ENCODE assay signal across 8 cellular contexts in genomic region chr10:91219371-91220193, GRCh38. TPM values are rescaled to one million over a fixed set of nuclear protein-coding genes. Genes with fewer than 3 reads are reported as not detected.
A peak's percentile ranks its signal among the peaks of the same experiment; 100 is the strongest.
DNase-seq lines count a peak whose midpoint lies in the region; ATAC-seq and TF ChIP-seq lines count a peak whose summit lies in the region.

No MANE protein-coding gene starts in this region.

- no peaks in the 10 kb centered on the region for H3K27me3 Mint-ChIP-seq in naive thymus-derived CD4-positive, alpha-beta T cell

- no peak for TF ChIP-seq CTCF in choroid plexus epithelial cell (conservative IDR thresholded peaks at IDR 0.05; ENCODE audit: low read depth, low read length)

- no peak overlapping the region for H2AFZ ChIP-seq in ACC112 (ENCODE audit: low read length, unreplicated experiment)

- peak overlapping the region; percentile 80 to 91 (median 86) for H3K4me3 Mint-ChIP-seq in naive thymus-derived CD4-positive, alpha-beta T cell

- H3K4me1 ChIP-seq in ACC112 (ENCODE audit: control insufficient read depth, insufficient read depth, low read length, unreplicated experiment): peaks cover 29% of the 10 kb centered on the region
- H3K4me1 ChIP-seq in HUES64 (ENCODE audit: insufficient read depth, low read length): no peaks in the 10 kb centered on the region
- H3K4me1 ChIP-seq in naive thymus-derived CD4-positive, alpha-beta T cell (ENCODE audit: control insufficient read depth in 2 of 2, insufficient read depth in 2 of 2, low read length in 2 of 2): peaks cover 23 to 34% of the 10 kb centered on the region in 2 donors

- H3K9me3 Mint-ChIP-seq in naive thymus-derived CD4-positive, alpha-beta T cell: no peaks in the 10 kb centered on the region

- WGBS in HUES64: 41% methylated on average over 8 of the region's 8 CpGs

- H3K9ac ChIP-seq in HUES64 (ENCODE audit: low read depth, low read length): no peak overlapping the region

- H3K27ac Mint-ChIP-seq in naive thymus-derived CD4-positive, alpha-beta T cell: peak overlapping the region; percentile 46 to 95 (median 88)

- POLR2A ChIA-PET in naive thymus-derived CD4-positive, alpha-beta T cell (lab: Charles Lee): interaction anchor here (0.6 to 2.3 kb wide), 3 partner anchors 18 to 78 kb away, joined by 3 to 22 read pairs (median 5); no protein-coding TSS in a partner anchor

- no peak overlapping the region for H3K27ac ChIP-seq in ACC112 (ENCODE audit: low read depth, low read length)
- H3K27ac ChIP-seq in HUES64 (ENCODE audit: low read depth, low read length): no peak overlapping the region
- peak overlapping the region; percentile 54 for H3K27ac ChIP-seq in naive thymus-derived CD4-positive, alpha-beta T cell (ENCODE audit: low read depth, low read length)

- ATAC-seq in naive thymus-derived CD4-positive, alpha-beta T cell: no peak
- no peak for ATAC-seq in GM19328 (IDR thresholded peaks at IDR 0.05; ENCODE audit: unreplicated experiment)

- H3K27me3 ChIP-seq in ACC112 (ENCODE audit: insufficient read depth, low read length) (no peaks in the 10 kb centered on the region), HUES64 (ENCODE audit: insufficient read depth, low read length) (peaks cover 63% of the 10 kb centered on the region)
- H3K27me3 ChIP-seq in naive thymus-derived CD4-positive, alpha-beta T cell (ENCODE audit: control insufficient read depth in 2 of 2, insufficient read depth in 2 of 2, low read length in 2 of 2): no peaks in the 10 kb centered on the region

- H3K4me1 Mint-ChIP-seq in naive thymus-derived CD4-positive, alpha-beta T cell: peaks cover 31 to 70% (median 53%) of the 10 kb centered on the region in 7 donors

- DNase-seq in choroid plexus epithelial cell (ENCODE audit: low read depth) (no peak), GDM1 (lab: John Stamatoyannopoulos, UW) (no peak), DMS 273 (lab: John Stamatoyannopoulos, UW; ENCODE audit: unreplicated experiment) (no peak), EL (no peak)
- no peak for DNase-seq in naive thymus-derived CD4-positive, alpha-beta T cell

- intact Hi-C loops in naive thymus-derived CD4-positive, alpha-beta T cell (cut with micrococcal nuclease): loop anchor here (1.0 to 10.0 kb wide), 15 partner anchors 18 to 1805 kb away; partner anchors contain the start of genes KIF11 (in 2 of the 2), RPP30 (in 2 of the 2), TNKS2 (in 2 of the 2) and BTAF1 (in 1 of the 2)

- CTCF ChIA-PET in naive thymus-derived CD4-positive, alpha-beta T cell (lab: Charles Lee): interaction anchor here (0.6 to 1.2 kb wide), 3 partner anchors 54 to 888 kb away, joined by 3 to 7 read pairs (median 3); no protein-coding TSS in a partner anchor

- H3K79me2 ChIP-seq in ACC112 (ENCODE audit: control insufficient read depth, insufficient read depth, low read length, unreplicated experiment): peaks cover 36% of the 10 kb centered on the region

- H3K4me3 ChIP-seq in ACC112 (ENCODE audit: low read depth, low read length) (peak overlapping the region; percentile 99), HUES64 (ENCODE audit: low read length) (peak overlapping the region; percentile 89), choroid plexus epithelial cell (ENCODE audit: low read depth, low read length) (peak overlapping the region; percentile 89)
- H3K4me3 ChIP-seq in naive thymus-derived CD4-positive, alpha-beta T cell (ENCODE audit: low read length): peak overlapping the region; percentile 62

- H3K36me3 Mint-ChIP-seq in naive thymus-derived CD4-positive, alpha-beta T cell: peaks cover 0 to 18% (median 6%) of the 10 kb centered on the region in 5 donors

- no peaks in the 10 kb centered on the region for H3K9me3 ChIP-seq in HUES64 (ENCODE audit: insufficient read depth, low read depth, low read length)
- no peaks in the 10 kb centered on the region for H3K9me3 ChIP-seq in naive thymus-derived CD4-positive, alpha-beta T cell (ENCODE audit: control insufficient read depth in 2 of 3, low read length in 3 of 3)

- H3K36me3 ChIP-seq in ACC112 (ENCODE audit: insufficient read depth, low read length) (peaks cover under 1% of the 10 kb centered on the region; the same call in 1 of the 2 replicates), HUES64 (ENCODE audit: insufficient read depth, low read length) (no peaks in the 10 kb centered on the region)
- no peaks in the 10 kb centered on the region for H3K36me3 ChIP-seq in naive thymus-derived CD4-positive, alpha-beta T cell (ENCODE audit: control insufficient read depth in 2 of 3, insufficient read depth in 3 of 3, low read length in 3 of 3)

RNA-seq across cellular contexts. Expression of gene PCGF5, which starts 0.9 kb away (rescaled TPM):
- polyA plus RNA-seq in HUES64 (2013, experiment 1 of 2): 9.6 TPM
- 10.6 TPM for polyA plus RNA-seq in HUES64 (2013, experiment 2 of 2)
- total RNA-seq in naive thymus-derived CD4-positive, alpha-beta T cell: 10 to 100 TPM; 41.2 to 62.3 (median 57.4) TPM
- 10 to 100 TPM; 56.8 to 69.9 TPM for polyA plus RNA-seq in naive thymus-derived CD4-positive, alpha-beta T cell
